In the genomic region with DNA sequence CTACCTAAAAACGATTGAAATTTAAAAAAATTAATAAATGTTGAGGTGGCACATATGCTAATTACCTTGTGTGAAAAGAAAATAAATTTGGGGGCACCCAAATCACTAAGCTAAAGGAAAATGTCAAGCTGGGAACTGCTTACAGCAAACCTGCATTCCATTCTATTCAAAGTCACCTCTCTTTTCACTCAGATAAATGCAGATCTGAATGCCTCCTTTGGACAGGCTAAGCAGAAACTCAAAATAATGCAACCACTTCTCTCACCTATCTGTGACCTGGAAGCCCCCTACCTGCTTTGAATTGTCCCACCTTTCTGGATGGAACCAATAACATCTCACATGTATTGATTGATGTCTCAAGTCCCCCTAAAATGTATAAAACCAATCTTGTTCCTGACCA, we compare ENCODE assay signal across 29 cellular contexts.
"Had no signal": no experiment of that assay in that cellular context is flagged by ENCODE, and none has a peak within 500 bp of the region (broad histone marks: within the 10 kb centered on the region; RNA-seq: fewer than 3 reads in every experiment).

No MANE protein-coding gene starts in this region.

- ATAC-seq: natural killer cell; psoas muscle; right cardiac atrium; right lobe of liver; stimulated activated effector memory CD8-positive, alpha-beta T cell treated with anti-CD3 and anti-CD28 coated beads, Interleukin-12 subunit alpha, Interleukin-12 subunit beta, amount 100 ng/mL, for 72 hours; stimulated activated naive B cell treated with anti-CD40 and anti-IgM and Interleukin-4, amounts not matched to agents 10 μg/mL and 1 μg/mL and 100 μg/mL, for 72 hours; upper lobe of right lung had no signal

- H3K36me3 ChIP-seq: neural progenitor cell, ovary, right lobe of liver, sigmoid colon, suprapubic skin, tibial artery, transverse colon, upper lobe of right lung, uterus had no signal

- H3K4me3 Mint-ChIP-seq: natural killer cell; nephron; neural progenitor cell; stimulated activated effector memory CD8-positive, alpha-beta T cell treated with anti-CD3 and anti-CD28 coated beads, Interleukin-12 subunit alpha, Interleukin-12 subunit beta, amount 100 ng/mL, for 72 hours; stimulated activated naive B cell treated with anti-CD40 and anti-IgM and Interleukin-4, amounts not matched to agents 10 μg/mL and 1 μg/mL and 100 μg/mL, for 72 hours; stimulated activated naive CD8-positive, alpha-beta T cell treated with anti-CD3 and anti-CD28 coated beads, Interleukin-15, Interleukin-2, amounts not matched to agents 100 ng/mL and 50 ng/mL, for 24 hours; type B pancreatic cell had no signal

- H3K27me3 ChIP-seq: neural progenitor cell, ovary, right lobe of liver, sigmoid colon, suprapubic skin, testis, tibial artery, transverse colon, upper lobe of right lung, uterus had no signal

- H3K27ac ChIP-seq: neural progenitor cell, ovary, parathyroid adenoma, psoas muscle, right lobe of liver, sigmoid colon, suprapubic skin, testis, tibial artery, transverse colon, upper lobe of right lung, uterus had no signal

- H2AFZ ChIP-seq: neural progenitor cell, parathyroid adenoma had no signal

- H3K9me3 Mint-ChIP-seq: neural progenitor cell, type B pancreatic cell had no signal

- H3K79me2 ChIP-seq: parathyroid adenoma had no signal

- H3K27me3 Mint-ChIP-seq: progenitor cell of endocrine pancreas; stimulated activated naive B cell treated with anti-CD40 and anti-IgM and Interleukin-4, amounts not matched to agents 10 μg/mL and 1 μg/mL and 100 μg/mL, for 72 hours; stimulated activated naive CD8-positive, alpha-beta T cell treated with anti-CD3 and anti-CD28 coated beads, Interleukin-15, Interleukin-2, amounts not matched to agents 100 ng/mL and 50 ng/mL, for 24 hours; type B pancreatic cell had no signal

- DNase-seq: natural killer cell; occipital lobe; ovary; posterior cingulate gyrus; psoas muscle; right cardiac atrium; right lobe of liver; sigmoid colon; small intestine; stimulated activated CD4-positive, alpha-beta T cell treated with anti-CD3 and anti-CD28 coated beads, Interleukin-15, amount 100 ng/mL, for 24 hours; stimulated activated CD4-positive, alpha-beta T cell treated with anti-CD3 and anti-CD28 coated beads, Interleukin-2, amount 100 ng/mL, for 24 hours; stimulated activated CD4-positive, alpha-beta T cell treated with anti-CD3 and anti-CD28 coated beads, Interleukin-2, amount 100 ng/mL, for 48 hours; stimulated activated CD4-positive, alpha-beta T cell treated with anti-CD3 and anti-CD28 coated beads, Interleukin-4, amount 100 ng/mL, for 24 hours; stimulated activated naive B cell treated with anti-CD40 and anti-IgM and Interleukin-4, amounts not matched to agents 10 μg/mL and 1 μg/mL and 100 μg/mL, for 72 hours; stimulated activated naive CD4-positive, alpha-beta T cell treated with Interleukin-2 at 50 U/mL for 16 hours; substantia nigra; testis; tibial artery; transverse colon; upper lobe of right lung; uterus had no signal

- H3K4me1 Mint-ChIP-seq: natural killer cell; nephron; neural progenitor cell; stimulated activated effector memory CD8-positive, alpha-beta T cell treated with anti-CD3 and anti-CD28 coated beads, Interleukin-12 subunit alpha, Interleukin-12 subunit beta, amount 100 ng/mL, for 72 hours; stimulated activated naive B cell treated with anti-CD40 and anti-IgM and Interleukin-4, amounts not matched to agents 10 μg/mL and 1 μg/mL and 100 μg/mL, for 72 hours had no signal

- H3K4me1 ChIP-seq: neural progenitor cell, parathyroid adenoma, psoas muscle, right lobe of liver, sigmoid colon, suprapubic skin, testis, tibial artery, transverse colon, upper lobe of right lung, uterus had no signal

- H3K4me2 ChIP-seq: neural progenitor cell had no signal

- H3K27ac Mint-ChIP-seq: natural killer cell; nephron; neural progenitor cell; progenitor cell of endocrine pancreas; stimulated activated effector memory CD8-positive, alpha-beta T cell treated with anti-CD3 and anti-CD28 coated beads, Interleukin-12 subunit alpha, Interleukin-12 subunit beta, amount 100 ng/mL, for 72 hours; stimulated activated naive B cell treated with anti-CD40 and anti-IgM and Interleukin-4, amounts not matched to agents 10 μg/mL and 1 μg/mL and 100 μg/mL, for 72 hours; stimulated activated naive CD8-positive, alpha-beta T cell treated with anti-CD3 and anti-CD28 coated beads, Interleukin-15, Interleukin-2, amounts not matched to agents 100 ng/mL and 50 ng/mL, for 24 hours; type B pancreatic cell had no signal

- H3K36me3 Mint-ChIP-seq: neural progenitor cell; stimulated activated effector memory CD8-positive, alpha-beta T cell treated with anti-CD3 and anti-CD28 coated beads, Interleukin-12 subunit alpha, Interleukin-12 subunit beta, amount 100 ng/mL, for 72 hours; stimulated activated naive B cell treated with anti-CD40 and anti-IgM and Interleukin-4, amounts not matched to agents 10 μg/mL and 1 μg/mL and 100 μg/mL, for 72 hours; type B pancreatic cell had no signal

- H3K9me3 ChIP-seq: ovary, right lobe of liver, sigmoid colon, suprapubic skin, testis, tibial artery, transverse colon, upper lobe of right lung, uterus had no signal

- H3K4me3 ChIP-seq: neural progenitor cell, ovary, psoas muscle, right lobe of liver, sigmoid colon, suprapubic skin, testis, tibial artery, transverse colon, upper lobe of right lung, uterus had no signal
